ENCODE assay signal across 17 cellular contexts in genomic region chr1:75999034-75999433, GRCh38.
A peak's percentile ranks its signal among the peaks of the same experiment; 100 is the strongest.
DNase-seq lines count a peak whose midpoint lies in the region; ATAC-seq and TF ChIP-seq lines count a peak whose summit lies in the region.
"Had no signal": no experiment of that assay in that cellular context is flagged by ENCODE, and none has a peak within 500 bp of the region (broad histone marks: within the 10 kb centered on the region; RNA-seq: fewer than 3 reads in every experiment).

No MANE protein-coding gene starts in this region.

- no peak for DNase-seq in activated CD4-positive, alpha-beta T cell treated with anti-CD3 and anti-CD28 coated beads for 36 hours
- no peak for DNase-seq in activated CD4-positive, alpha-beta T cell treated with anti-CD3 and anti-CD28 coated beads for 1 hour
- DNase-seq in amniotic epithelial cell (ENCODE audit: low read depth) (peak; percentile 69), iPS-NIHi7 (ENCODE audit: extremely low spot score) (no peak), heart right ventricle (no peak)
- DNase-seq: 8988T; ACHN; CD4-positive, CD25-positive, alpha-beta regulatory T cell; DMS79; EL; HCEC 1CT; IMR-90; KBM-7 had no signal

- no peak overlapping the region for H3K27ac Mint-ChIP-seq in activated CD4-positive, alpha-beta T cell treated with anti-CD3 and anti-CD28 coated beads for 36 hours
- H3K27ac Mint-ChIP-seq: CD4-positive, CD25-positive, alpha-beta regulatory T cell had no signal

- H3K27me3 Mint-ChIP-seq in activated CD4-positive, alpha-beta T cell treated with anti-CD3 and anti-CD28 coated beads for 36 hours = no peaks in the 10 kb centered on the region
- H3K27me3 Mint-ChIP-seq: CD4-positive, CD25-positive, alpha-beta regulatory T cell had no signal

- H3K9me3 Mint-ChIP-seq in activated CD4-positive, alpha-beta T cell treated with anti-CD3 and anti-CD28 coated beads for 36 hours (ENCODE audit: low read depth) = no peaks in the 10 kb centered on the region

- intact Hi-C loops in activated CD4-positive, alpha-beta T cell treated with anti-CD3 and anti-CD28 coated beads for 36 hours (cut with DNase I, micrococcal nuclease) = loop anchor here (10.0 kb wide), 2 partner anchors 156 to 1536 kb away; no protein-coding TSS in a partner anchor
- intact Hi-C loops in heart right ventricle (cut with DNase I) = loop anchor here in 3 of 10 donors (10.0 kb wide), 4 partner anchors 146 to 1136 kb away; no protein-coding TSS in a partner anchor

- peak; percentile 82 for ATAC-seq in activated CD4-positive, alpha-beta T cell treated with anti-CD3 and anti-CD28 coated beads for 36 hours
- ATAC-seq in heart right ventricle = no peak
- no peak for ATAC-seq in GM19023 (IDR thresholded peaks at IDR 0.05; ENCODE audit: unreplicated experiment)

- H3K4me3 Mint-ChIP-seq in activated CD4-positive, alpha-beta T cell treated with anti-CD3 and anti-CD28 coated beads for 36 hours = no peak overlapping the region
- H3K4me3 Mint-ChIP-seq: CD4-positive, CD25-positive, alpha-beta regulatory T cell had no signal

- peaks cover 0 to 4% (median 0%) of the 10 kb centered on the region in 7 donors for H3K27me3 ChIP-seq in heart right ventricle
- H3K27me3 ChIP-seq: BLaER1 treated with 17β-estradiol and CSF1 and Interleukin-3, amounts not matched to agents 10 nM and 100 nM had no signal

- POLR2A ChIA-PET in activated CD4-positive, alpha-beta T cell treated with anti-CD3 and anti-CD28 coated beads for 36 hours (lab: Charles Lee) = no interaction called here
- POLR2A ChIA-PET in HEK293 (lab: Yijun Ruan, JAX) = no interaction called here

- H3K9me3 ChIP-seq in HEK293 (ENCODE audit: control insufficient read depth, insufficient read depth, low read depth, low read length) (no peaks in the 10 kb centered on the region), heart right ventricle (no peaks in the 10 kb centered on the region)

- TF ChIP-seq CTCF in HEK293 (tag by site-specific recombination; IDR thresholded peaks at IDR 0.05) (no peak), heart right ventricle (IDR thresholded peaks at IDR 0.05) (no peak)

- H3K4me1 ChIP-seq in HEK293 (ENCODE audit: control insufficient read depth, insufficient read depth, low read length) (no peaks in the 10 kb centered on the region), heart right ventricle (no peaks in the 10 kb centered on the region)

- H3K27ac ChIP-seq in HEK293 (ENCODE audit: extremely low read depth, low read depth, low read length) (no peak overlapping the region), heart right ventricle (no peak overlapping the region)
- H3K27ac ChIP-seq: BLaER1 treated with 17β-estradiol and CSF1 and Interleukin-3, amounts not matched to agents 10 nM and 100 nM; HL-60 had no signal

- H3K4me3 ChIP-seq in HEK293 (ENCODE audit: low read depth, low read length) = no peak overlapping the region
- H3K4me3 ChIP-seq in heart right ventricle = no peak overlapping the region
- H3K4me3 ChIP-seq: BLaER1 treated with 17β-estradiol and CSF1 and Interleukin-3, amounts not matched to agents 10 nM and 100 nM had no signal

- peaks cover 2% of the 10 kb centered on the region for H3K36me3 Mint-ChIP-seq in activated CD4-positive, alpha-beta T cell treated with anti-CD3 and anti-CD28 coated beads for 36 hours (ENCODE audit: low read depth)
- H3K36me3 Mint-ChIP-seq: CD4-positive, CD25-positive, alpha-beta regulatory T cell had no signal

- no peaks in the 10 kb centered on the region for H3K36me3 ChIP-seq in HEK293 (ENCODE audit: control insufficient read depth in 2 of 2, insufficient read depth in 1 of 2, low read length in 2 of 2)
- H3K36me3 ChIP-seq in heart right ventricle = no peaks in the 10 kb centered on the region
- H3K36me3 ChIP-seq: BLaER1 treated with 17β-estradiol and CSF1 and Interleukin-3, amounts not matched to agents 10 nM and 100 nM had no signal

- CTCF ChIA-PET in activated CD4-positive, alpha-beta T cell treated with anti-CD3 and anti-CD28 coated beads for 36 hours (lab: Charles Lee) = no interaction called here
- CTCF ChIA-PET in HEK293 (lab: Yijun Ruan, JAX) = interaction anchor here (0.7 to 0.8 kb wide), 2 partner anchors 155 to 216 kb away, joined by 3 to 4 read pairs; no protein-coding TSS in a partner anchor

- 95 to 97% methylated on average over 2 of the region's 2 CpGs for WGBS in heart right ventricle, 2 donors

- H3K4me1 Mint-ChIP-seq in activated CD4-positive, alpha-beta T cell treated with anti-CD3 and anti-CD28 coated beads for 36 hours = peaks cover 6% of the 10 kb centered on the region
- H3K4me1 Mint-ChIP-seq: CD4-positive, CD25-positive, alpha-beta regulatory T cell had no signal

TF ChIP-seq in HEK293, 187 proteins besides CTCF, POLR2A, EP300 and RAD21:
- peak; percentile 83 for TF ChIP-seq EGR2 (tag by site-specific recombination; IDR thresholded peaks at IDR 0.05; ENCODE audit: low read depth)
- no peak for TF ChIP-seq ZNF560 (tag by site-specific recombination; IDR thresholded peaks at IDR 0.05; ENCODE audit: borderline replicate concordance)
- TF ChIP-seq ZFHX2 (tag by site-specific recombination; conservative IDR thresholded peaks at IDR 0.05) = peak; percentile 41
